Comparison of ENCODE assay signal across 8 cellular contexts in genomic region chr13:42041017-42041683, GRCh38. TPM values are rescaled to one million over a fixed set of nuclear protein-coding genes. Genes with fewer than 3 reads are reported as not detected.
DNase-seq lines count a peak whose midpoint lies in the region; ATAC-seq lines count a peak whose summit lies in the region.

No MANE protein-coding gene starts in this region.

- no peaks in the 10 kb centered on the region for H3K9me3 ChIP-seq in KOPT-K1 (ENCODE audit: insufficient read depth, low read length, poor library complexity, severe bottlenecking)

- peak overlapping the region; percentile 67 for H3K27ac ChIP-seq in KOPT-K1 (ENCODE audit: low read depth, low read length, poor library complexity, severe bottlenecking)

- no peaks in the 10 kb centered on the region for H3K36me3 ChIP-seq in KOPT-K1 (ENCODE audit: insufficient read depth, low read length)

- peak; percentile 32 for ATAC-seq in GM21529 (IDR thresholded peaks at IDR 0.05; ENCODE audit: unreplicated experiment)

- in situ Hi-C loops in G401 (cut with HindIII; ENCODE audit: low sequenced_read_pairs): no loop called here

- peak; percentile 44 for DNase-seq in G401 (ENCODE audit: low spot score)
- peak; percentile 18 for DNase-seq in T-helper 9 cell
- DNase-seq in cerebellar cortex (ENCODE audit: low spot score): peak; percentile 52
- peak; percentile 32 for DNase-seq in kidney glomerular epithelial cell (lab: John Stamatoyannopoulos, UW)
- DNase-seq in stimulated activated CD4-positive, alpha-beta T cell treated with anti-CD3 and anti-CD28 coated beads, Interleukin-1b, Interleukin-23, amount 100 ng/mL, for 24 hours (ENCODE audit: low read depth in 4 of 4, low spot score in 1 of 4): peak in 3 of 4 experiments; percentile 9 to 42 (median 21)
- no peak for DNase-seq in GF-D8 (lab: John Stamatoyannopoulos, UW)

RNA-seq across cellular contexts. Expression of gene DGKH, which starts 7.3 kb away (rescaled TPM):
- total RNA-seq in G401 (2014; rRNA removed; shearing (Covaris generic)): 1.8 and 2.3 TPM in 2 replicates
